8 cellular contexts compared by ENCODE assay signal in the genomic region with DNA sequence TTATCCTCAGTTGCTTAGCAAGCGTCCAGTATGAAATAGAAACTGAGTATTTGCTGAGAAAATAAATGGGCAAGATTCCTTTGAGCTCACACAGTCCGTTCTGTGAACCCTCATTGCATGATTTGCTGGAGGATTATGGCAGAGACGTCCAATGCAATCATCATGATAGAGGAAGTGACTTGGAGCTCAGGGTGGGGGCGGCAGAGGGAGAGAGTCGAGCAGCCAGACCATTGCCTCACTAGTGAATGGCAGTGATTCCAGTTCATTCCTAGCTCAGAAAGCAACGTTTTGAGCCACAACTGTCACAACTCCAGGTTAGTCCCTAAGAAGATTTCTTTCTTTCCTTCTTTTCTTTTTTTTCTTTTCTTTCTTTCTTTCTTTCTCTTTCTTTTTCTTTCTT. TPM values are rescaled to one million over a fixed set of nuclear protein-coding genes. Genes with fewer than 3 reads are reported as not detected.
A peak's percentile ranks its signal among the peaks of the same experiment; 100 is the strongest.
DNase-seq lines count a peak whose midpoint lies in the region; ATAC-seq and TF ChIP-seq lines count a peak whose summit lies in the region.

No MANE protein-coding gene starts in this region.

- H3K4me1 ChIP-seq in Caco-2 (no peaks in the 10 kb centered on the region), lower lobe of right lung (peaks cover 2% of the 10 kb centered on the region), upper lobe of right lung (no peaks in the 10 kb centered on the region)

- POLR2A ChIA-PET in Caco-2 (lab: Charles Lee) = no interaction called here

- H3K27me3 ChIP-seq in Caco-2 (replicated peaks; ENCODE audit: control insufficient read depth, insufficient read depth, low read length) = no peaks in the 10 kb centered on the region
- no peaks in the 10 kb centered on the region for H3K27me3 ChIP-seq in lower lobe of right lung (ENCODE audit: low read depth)
- no peaks in the 10 kb centered on the region for H3K27me3 ChIP-seq in upper lobe of right lung

- CTCF ChIA-PET in Caco-2 (lab: Charles Lee) = interaction anchor here (0.8 to 1.0 kb wide), 2 partner anchors 60 to 201 kb away, joined by 4 to 13 read pairs; no protein-coding TSS in a partner anchor

- H3K36me3 Mint-ChIP-seq in Caco-2 (ENCODE audit: insufficient read depth, unreplicated experiment) = peaks cover 5% of the 10 kb centered on the region

- no peaks in the 10 kb centered on the region for H3K4me1 Mint-ChIP-seq in Caco-2 (ENCODE audit: low read depth, unreplicated experiment)

- no peaks in the 10 kb centered on the region for H3K27me3 Mint-ChIP-seq in Caco-2 (ENCODE audit: insufficient read depth, unreplicated experiment)

- H3K27ac Mint-ChIP-seq in Caco-2 (ENCODE audit: unreplicated experiment) = no peak overlapping the region

- DNase-seq in Caco-2 = peak; percentile 15 to 34
- peak; percentile 78 for DNase-seq in NCI-H748 treated with DMSO at 0.1 percent for 48 hours (lab: John Stamatoyannopoulos, UW)
- DNase-seq in amniotic epithelial cell (ENCODE audit: low read depth) = peak; percentile 85
- peak; percentile 76 for DNase-seq in lower lobe of right lung
- peak; percentile 77 for DNase-seq in upper lobe of right lung
- DNase-seq in islet precursor cell = no peak
- no peak for DNase-seq in DMS53 (lab: John Stamatoyannopoulos, UW)

- ATAC-seq in lower lobe of right lung (peak; percentile 83 to 91), upper lobe of right lung (peak; percentile 93), HG03521 (IDR thresholded peaks at IDR 0.05; ENCODE audit: unreplicated experiment) (no peak)

- intact Hi-C loops in Caco-2 (cut with micrococcal nuclease; ENCODE audit: unreplicated experiment) (loop anchor here (2.0 kb wide), 1 partner anchor 60 kb away; no protein-coding TSS in a partner anchor), lower lobe of right lung (cut with DNase I) (no loop called here), upper lobe of right lung (cut with DNase I) (loop anchor here (5.0 kb wide), 1 partner anchor 192 kb away; no protein-coding TSS in a partner anchor)

- H3K27ac ChIP-seq in lower lobe of right lung (peak overlapping the region; percentile 62), upper lobe of right lung (no peak overlapping the region)

- TF ChIP-seq CTCF in Caco-2 (IDR thresholded peaks at IDR 0.05; ENCODE audit: insufficient read depth in 1 of 2, low read depth in 1 of 2, low read length in 1 of 2, severe bottlenecking in 1 of 2, unreplicated experiment in 1 of 2) (no peak), lower lobe of right lung (IDR thresholded peaks at IDR 0.05) (no peak), upper lobe of right lung (IDR thresholded peaks at IDR 0.05) (no peak)

- no peaks in the 10 kb centered on the region for H3K9me3 Mint-ChIP-seq in Caco-2 (ENCODE audit: unreplicated experiment)

- H3K4me3 ChIP-seq in Caco-2 (ENCODE audit: low read depth, low read length) (no peak overlapping the region), lower lobe of right lung (peak overlapping the region; percentile 36), upper lobe of right lung (no peak overlapping the region)

- BruUV-seq in Caco-2 (replicated peaks; lab: Mats Ljungman, UMichigan) = no TSS peak

- H3K9me3 ChIP-seq in Caco-2 (no peaks in the 10 kb centered on the region), lower lobe of right lung (no peaks in the 10 kb centered on the region), upper lobe of right lung (no peaks in the 10 kb centered on the region)

- no peak overlapping the region for H3K4me3 Mint-ChIP-seq in Caco-2 (ENCODE audit: unreplicated experiment)

- no peaks in the 10 kb centered on the region for H3K36me3 ChIP-seq in Caco-2 (ENCODE audit: control insufficient read depth, insufficient read depth, low read length)
- H3K36me3 ChIP-seq in lower lobe of right lung = no peaks in the 10 kb centered on the region
- no peaks in the 10 kb centered on the region for H3K36me3 ChIP-seq in upper lobe of right lung

RNA-seq across cellular contexts. Expression of a gene that starts 27.5 kb away (rescaled TPM):
- 0.23 and 0.39 TPM in 2 replicates for total RNA-seq in Caco-2 (2022)
- 7.6 TPM for total RNA-seq in lower lobe of right lung
- 3.8 TPM for total RNA-seq in upper lobe of right lung

RNA-seq across cellular contexts. Expression of a gene that starts 28.9 kb away (rescaled TPM):
- total RNA-seq in Caco-2 (2022) (6.8 and 7.5 TPM in 2 replicates), lower lobe of right lung (72.8 TPM), upper lobe of right lung (55.3 TPM)

Comparison
In these comparisons a context has a peak if more than half of its experiments do, and no peak if none do; other contexts are left out.
1. DNase-seq: peak in Caco-2 (2 of 2), NCI-H748 treated with DMSO at 0.1 percent for 48 hours (single experiment), amniotic epithelial cell (single experiment), lower lobe of right lung (single experiment) and upper lobe of right lung (single experiment); none in islet precursor cell (single experiment) and DMS53 (single experiment).